In genomic region chr11:58562375-58562800, GRCh38 we compare ENCODE assay signal across 10 cellular contexts. TPM values are rescaled to one million over a fixed set of nuclear protein-coding genes. Genes with fewer than 3 reads are reported as not detected.
A peak's percentile ranks its signal among the peaks of the same experiment; 100 is the strongest.
DNase-seq lines count a peak whose midpoint lies in the region; ATAC-seq and TF ChIP-seq lines count a peak whose summit lies in the region.
"Had no signal": no experiment of that assay in that cellular context is flagged by ENCODE, and none has a peak within 500 bp of the region (broad histone marks: within the 10 kb centered on the region; RNA-seq: fewer than 3 reads in every experiment).

No MANE protein-coding gene starts in this region.

- peak overlapping the region; percentile 3 for H3K4me3 Mint-ChIP-seq in activated naive CD8-positive, alpha-beta T cell treated with anti-CD3 and anti-CD28 coated beads for 36 hours

- TF ChIP-seq CTCF in 22Rv1 (IDR thresholded peaks at IDR 0.05) = no peak

- CTCF ChIA-PET in HEK293T (lab: Yijun Ruan, JAX) = interaction anchor here (1.7 kb wide), 1 partner anchor 15 kb away, joined by 5 read pairs; no protein-coding TSS in a partner anchor

- peaks cover 58% of the 10 kb centered on the region for H3K4me1 Mint-ChIP-seq in activated naive CD8-positive, alpha-beta T cell treated with anti-CD3 and anti-CD28 coated beads for 36 hours

- no peaks in the 10 kb centered on the region for H3K27me3 Mint-ChIP-seq in activated naive CD8-positive, alpha-beta T cell treated with anti-CD3 and anti-CD28 coated beads for 36 hours

- peak; percentile 58 for ATAC-seq in GM19324 (IDR thresholded peaks at IDR 0.05; ENCODE audit: low FRiP score, unreplicated experiment)
- peak; percentile 92 for ATAC-seq in HG03064 (IDR thresholded peaks at IDR 0.05; ENCODE audit: low read depth, unreplicated experiment)

- peaks cover 44% of the 10 kb centered on the region for H3K36me3 Mint-ChIP-seq in activated naive CD8-positive, alpha-beta T cell treated with anti-CD3 and anti-CD28 coated beads for 36 hours

- no peaks in the 10 kb centered on the region for H3K9me3 Mint-ChIP-seq in activated naive CD8-positive, alpha-beta T cell treated with anti-CD3 and anti-CD28 coated beads for 36 hours

- H3K27ac ChIP-seq in 22Rv1 = peak overlapping the region; percentile 72
- H3K27ac ChIP-seq: C4-2B, sigmoid colon had no signal

- DNase-seq in activated naive CD8-positive, alpha-beta T cell treated with anti-CD3 and anti-CD28 coated beads for 36 hours = no peak
- DNase-seq in NCI-H1105 treated with DMSO at 0.1 percent for 48 hours (lab: John Stamatoyannopoulos, UW) (no peak), HEK293T (ENCODE audit: extremely low spot score) (no peak), pons (ENCODE audit: low spot score) (no peak)
- DNase-seq in activated CD4-positive, CD25-positive, alpha-beta regulatory T cell (lab: John Stamatoyannopoulos, UW) = no peak
- DNase-seq: sigmoid colon had no signal

- H3K27ac Mint-ChIP-seq in activated naive CD8-positive, alpha-beta T cell treated with anti-CD3 and anti-CD28 coated beads for 36 hours = peak overlapping the region; percentile 78

- POLR2A ChIA-PET in HEK293T (lab: Yijun Ruan, JAX) = interaction anchor here (0.9 kb wide), 1 partner anchor 16 kb away, joined by 3 read pairs; no protein-coding TSS in a partner anchor

TF ChIP-seq in HEK293T, 16 proteins besides CTCF, POLR2A, EP300 and RAD21:
- no peak for TF ChIP-seq TARDBP (IDR thresholded peaks at IDR 0.05)
- TF ChIP-seq ARNT (IDR thresholded peaks at IDR 0.05) = no peak
- TF ChIP-seq HDGF (IDR thresholded peaks at IDR 0.05; ENCODE audit: borderline replicate concordance) = no peak

RNA-seq across cellular contexts. Expression of gene LPXN, which starts 13.3 kb away (rescaled TPM):
- 100 to 1,000 TPM; 146 to 147 TPM for total RNA-seq in activated naive CD8-positive, alpha-beta T cell treated with anti-CD3 and anti-CD28 coated beads for 36 hours

RNA-seq across cellular contexts. Expression of gene ZFP91, which starts 16.5 kb away (rescaled TPM):
- 10 to 100 TPM; 52.8 to 54.9 TPM for total RNA-seq in activated naive CD8-positive, alpha-beta T cell treated with anti-CD3 and anti-CD28 coated beads for 36 hours

RNA-seq across cellular contexts. Expression of gene OR5B21, which starts 54.5 kb away (rescaled TPM):
- not detected for total RNA-seq in activated naive CD8-positive, alpha-beta T cell treated with anti-CD3 and anti-CD28 coated beads for 36 hours
